In the genomic region with DNA sequence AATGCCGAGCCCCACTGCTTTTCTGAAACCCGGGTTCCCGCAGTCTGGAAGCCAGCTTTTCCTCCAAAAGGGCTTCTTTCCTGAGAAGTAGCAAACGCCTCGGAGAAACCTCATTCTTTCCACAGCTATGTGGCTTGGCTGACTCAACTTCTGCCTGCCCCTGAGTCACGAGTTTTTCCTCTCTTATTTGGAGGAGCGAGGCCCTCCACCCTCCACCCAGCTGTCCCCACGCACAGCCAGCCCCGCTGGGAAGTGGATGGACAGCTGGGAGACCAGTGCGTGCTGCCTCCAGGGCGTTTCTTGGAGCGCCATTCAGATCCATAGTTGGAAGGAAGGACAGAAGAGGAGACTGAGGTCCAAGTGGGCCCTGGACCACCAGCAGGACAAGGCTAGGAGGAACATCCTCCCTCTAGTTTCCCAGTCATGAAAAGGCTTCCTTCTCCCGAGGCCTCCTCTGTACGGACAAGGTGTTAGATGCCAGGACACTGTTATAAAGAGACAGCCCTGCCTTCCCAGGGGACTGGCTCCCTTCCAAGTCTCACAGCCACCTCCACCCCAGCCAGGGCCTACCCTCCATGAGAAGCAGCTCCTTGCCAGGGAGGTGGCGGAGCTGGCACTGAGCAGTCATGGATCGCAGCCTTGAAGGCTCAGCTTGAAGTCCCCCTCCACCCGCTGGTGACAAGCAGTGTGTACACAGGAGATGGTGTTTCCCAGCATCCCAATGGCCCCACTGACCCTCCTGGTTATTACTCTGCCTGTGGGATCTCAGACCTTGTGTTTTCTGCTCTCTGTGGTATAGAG, we compare ENCODE assay signal across 1 cellular context.
TF ChIP-seq lines count a peak whose summit lies in the region.

No MANE protein-coding gene starts in this region.

TF ChIP-seq in K562, 482 proteins besides CTCF, POLR2A, EP300 and RAD21 (continued from another document and continues in another):
- TF ChIP-seq, protein P1, sequence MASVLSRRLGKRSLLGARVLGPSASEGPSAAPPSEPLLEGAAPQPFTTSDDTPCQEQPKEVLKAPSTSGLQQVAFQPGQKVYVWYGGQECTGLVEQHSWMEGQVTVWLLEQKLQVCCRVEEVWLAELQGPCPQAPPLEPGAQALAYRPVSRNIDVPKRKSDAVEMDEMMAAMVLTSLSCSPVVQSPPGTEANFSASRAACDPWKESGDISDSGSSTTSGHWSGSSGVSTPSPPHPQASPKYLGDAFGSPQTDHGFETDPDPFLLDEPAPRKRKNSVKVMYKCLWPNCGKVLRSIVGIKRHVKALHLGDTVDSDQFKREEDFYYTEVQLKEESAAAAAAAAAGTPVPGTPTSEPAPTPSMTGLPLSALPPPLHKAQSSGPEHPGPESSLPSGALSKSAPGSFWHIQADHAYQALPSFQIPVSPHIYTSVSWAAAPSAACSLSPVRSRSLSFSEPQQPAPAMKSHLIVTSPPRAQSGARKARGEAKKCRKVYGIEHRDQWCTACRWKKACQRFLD (CRISPR knock-in tag; IDR thresholded peaks at IDR 0.05) = peak; percentile 86
- TF ChIP-seq STAT5B (CRISPR knock-in tag; IDR thresholded peaks at IDR 0.05) (no peak), ETV1 (tag; conservative IDR thresholded peaks at IDR 0.05; ENCODE audit: low read depth) (no peak), GATAD2A (IDR thresholded peaks at IDR 0.05) (no peak), JUND (IDR thresholded peaks at IDR 0.05; ENCODE audit: borderline replicate concordance, low read depth, low read length) (peak; percentile 74), JUND (tag; IDR thresholded peaks at IDR 0.05; ENCODE audit: borderline replicate concordance, low read depth, low read length) (peak; percentile 40; the same call in 2 of the 3 replicates), ZNF146 (CRISPR knock-in tag; IDR thresholded peaks at IDR 0.05; ENCODE audit: unreplicated experiment) (no peak), NR2C1 (IDR thresholded peaks at IDR 0.05) (no peak), NR2C1 (tag; IDR thresholded peaks at IDR 0.05) (no peak), FUS (optimal IDR thresholded peaks at IDR 0.05; ENCODE audit: low read depth, low read length) (no peak), ZNF830 (CRISPR knock-in tag; IDR thresholded peaks at IDR 0.05) (no peak), LARP7 (IDR thresholded peaks at IDR 0.05) (no peak), CCNT2 (IDR thresholded peaks at IDR 0.05; ENCODE audit: borderline replicate concordance, extremely low read depth, insufficient read length, low read depth, low read length) (no peak), ZBED1 (IDR thresholded peaks at IDR 0.05) (no peak), ZFP1 (CRISPR knock-in tag; IDR thresholded peaks at IDR 0.05) (peak; percentile 2; the same call in 1 of the 2 replicates), ZNF717 (CRISPR knock-in tag; IDR thresholded peaks at IDR 0.05) (no peak), HMG20B (CRISPR knock-in tag; IDR thresholded peaks at IDR 0.05) (no peak), ZNF124 (CRISPR knock-in tag; IDR thresholded peaks at IDR 0.05) (no peak), ZNF140 (CRISPR knock-in tag; IDR thresholded peaks at IDR 0.05) (no peak), CSDE1 (IDR thresholded peaks at IDR 0.05) (no peak), KLF6 (CRISPR knock-in tag; IDR thresholded peaks at IDR 0.05; ENCODE audit: borderline replicate concordance) (peak; percentile 65; the same call in 1 of the 2 replicates), NFATC3 (IDR thresholded peaks at IDR 0.05) (no peak), SAFB2 (IDR thresholded peaks at IDR 0.05; ENCODE audit: borderline replicate concordance, low read depth, low read length, severe bottlenecking) (no peak), MAZ (CRISPR knock-in tag; conservative IDR thresholded peaks at IDR 0.05 in 1 of 2, IDR thresholded peaks at IDR 0.05 in 1 of 2) (peak; percentile 9 to 72; a peak in 1 of 4 replicates), ARID2 (IDR thresholded peaks at IDR 0.05) (no peak), ATF7 (IDR thresholded peaks at IDR 0.05) (peak; percentile 19; the same call in 1 of the 2 replicates), ZSCAN29 (IDR thresholded peaks at IDR 0.05) (no peak)
- TF ChIP-seq, protein P2, sequence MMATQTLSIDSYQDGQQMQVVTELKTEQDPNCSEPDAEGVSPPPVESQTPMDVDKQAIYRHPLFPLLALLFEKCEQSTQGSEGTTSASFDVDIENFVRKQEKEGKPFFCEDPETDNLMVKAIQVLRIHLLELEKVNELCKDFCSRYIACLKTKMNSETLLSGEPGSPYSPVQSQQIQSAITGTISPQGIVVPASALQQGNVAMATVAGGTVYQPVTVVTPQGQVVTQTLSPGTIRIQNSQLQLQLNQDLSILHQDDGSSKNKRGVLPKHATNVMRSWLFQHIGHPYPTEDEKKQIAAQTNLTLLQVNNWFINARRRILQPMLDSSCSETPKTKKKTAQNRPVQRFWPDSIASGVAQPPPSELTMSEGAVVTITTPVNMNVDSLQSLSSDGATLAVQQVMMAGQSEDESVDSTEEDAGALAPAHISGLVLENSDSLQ (IDR thresholded peaks at IDR 0.05) = 0 out of 2 replicates have a peak, but pooled peaks have one; percentile 3
- TF ChIP-seq, protein P3, sequence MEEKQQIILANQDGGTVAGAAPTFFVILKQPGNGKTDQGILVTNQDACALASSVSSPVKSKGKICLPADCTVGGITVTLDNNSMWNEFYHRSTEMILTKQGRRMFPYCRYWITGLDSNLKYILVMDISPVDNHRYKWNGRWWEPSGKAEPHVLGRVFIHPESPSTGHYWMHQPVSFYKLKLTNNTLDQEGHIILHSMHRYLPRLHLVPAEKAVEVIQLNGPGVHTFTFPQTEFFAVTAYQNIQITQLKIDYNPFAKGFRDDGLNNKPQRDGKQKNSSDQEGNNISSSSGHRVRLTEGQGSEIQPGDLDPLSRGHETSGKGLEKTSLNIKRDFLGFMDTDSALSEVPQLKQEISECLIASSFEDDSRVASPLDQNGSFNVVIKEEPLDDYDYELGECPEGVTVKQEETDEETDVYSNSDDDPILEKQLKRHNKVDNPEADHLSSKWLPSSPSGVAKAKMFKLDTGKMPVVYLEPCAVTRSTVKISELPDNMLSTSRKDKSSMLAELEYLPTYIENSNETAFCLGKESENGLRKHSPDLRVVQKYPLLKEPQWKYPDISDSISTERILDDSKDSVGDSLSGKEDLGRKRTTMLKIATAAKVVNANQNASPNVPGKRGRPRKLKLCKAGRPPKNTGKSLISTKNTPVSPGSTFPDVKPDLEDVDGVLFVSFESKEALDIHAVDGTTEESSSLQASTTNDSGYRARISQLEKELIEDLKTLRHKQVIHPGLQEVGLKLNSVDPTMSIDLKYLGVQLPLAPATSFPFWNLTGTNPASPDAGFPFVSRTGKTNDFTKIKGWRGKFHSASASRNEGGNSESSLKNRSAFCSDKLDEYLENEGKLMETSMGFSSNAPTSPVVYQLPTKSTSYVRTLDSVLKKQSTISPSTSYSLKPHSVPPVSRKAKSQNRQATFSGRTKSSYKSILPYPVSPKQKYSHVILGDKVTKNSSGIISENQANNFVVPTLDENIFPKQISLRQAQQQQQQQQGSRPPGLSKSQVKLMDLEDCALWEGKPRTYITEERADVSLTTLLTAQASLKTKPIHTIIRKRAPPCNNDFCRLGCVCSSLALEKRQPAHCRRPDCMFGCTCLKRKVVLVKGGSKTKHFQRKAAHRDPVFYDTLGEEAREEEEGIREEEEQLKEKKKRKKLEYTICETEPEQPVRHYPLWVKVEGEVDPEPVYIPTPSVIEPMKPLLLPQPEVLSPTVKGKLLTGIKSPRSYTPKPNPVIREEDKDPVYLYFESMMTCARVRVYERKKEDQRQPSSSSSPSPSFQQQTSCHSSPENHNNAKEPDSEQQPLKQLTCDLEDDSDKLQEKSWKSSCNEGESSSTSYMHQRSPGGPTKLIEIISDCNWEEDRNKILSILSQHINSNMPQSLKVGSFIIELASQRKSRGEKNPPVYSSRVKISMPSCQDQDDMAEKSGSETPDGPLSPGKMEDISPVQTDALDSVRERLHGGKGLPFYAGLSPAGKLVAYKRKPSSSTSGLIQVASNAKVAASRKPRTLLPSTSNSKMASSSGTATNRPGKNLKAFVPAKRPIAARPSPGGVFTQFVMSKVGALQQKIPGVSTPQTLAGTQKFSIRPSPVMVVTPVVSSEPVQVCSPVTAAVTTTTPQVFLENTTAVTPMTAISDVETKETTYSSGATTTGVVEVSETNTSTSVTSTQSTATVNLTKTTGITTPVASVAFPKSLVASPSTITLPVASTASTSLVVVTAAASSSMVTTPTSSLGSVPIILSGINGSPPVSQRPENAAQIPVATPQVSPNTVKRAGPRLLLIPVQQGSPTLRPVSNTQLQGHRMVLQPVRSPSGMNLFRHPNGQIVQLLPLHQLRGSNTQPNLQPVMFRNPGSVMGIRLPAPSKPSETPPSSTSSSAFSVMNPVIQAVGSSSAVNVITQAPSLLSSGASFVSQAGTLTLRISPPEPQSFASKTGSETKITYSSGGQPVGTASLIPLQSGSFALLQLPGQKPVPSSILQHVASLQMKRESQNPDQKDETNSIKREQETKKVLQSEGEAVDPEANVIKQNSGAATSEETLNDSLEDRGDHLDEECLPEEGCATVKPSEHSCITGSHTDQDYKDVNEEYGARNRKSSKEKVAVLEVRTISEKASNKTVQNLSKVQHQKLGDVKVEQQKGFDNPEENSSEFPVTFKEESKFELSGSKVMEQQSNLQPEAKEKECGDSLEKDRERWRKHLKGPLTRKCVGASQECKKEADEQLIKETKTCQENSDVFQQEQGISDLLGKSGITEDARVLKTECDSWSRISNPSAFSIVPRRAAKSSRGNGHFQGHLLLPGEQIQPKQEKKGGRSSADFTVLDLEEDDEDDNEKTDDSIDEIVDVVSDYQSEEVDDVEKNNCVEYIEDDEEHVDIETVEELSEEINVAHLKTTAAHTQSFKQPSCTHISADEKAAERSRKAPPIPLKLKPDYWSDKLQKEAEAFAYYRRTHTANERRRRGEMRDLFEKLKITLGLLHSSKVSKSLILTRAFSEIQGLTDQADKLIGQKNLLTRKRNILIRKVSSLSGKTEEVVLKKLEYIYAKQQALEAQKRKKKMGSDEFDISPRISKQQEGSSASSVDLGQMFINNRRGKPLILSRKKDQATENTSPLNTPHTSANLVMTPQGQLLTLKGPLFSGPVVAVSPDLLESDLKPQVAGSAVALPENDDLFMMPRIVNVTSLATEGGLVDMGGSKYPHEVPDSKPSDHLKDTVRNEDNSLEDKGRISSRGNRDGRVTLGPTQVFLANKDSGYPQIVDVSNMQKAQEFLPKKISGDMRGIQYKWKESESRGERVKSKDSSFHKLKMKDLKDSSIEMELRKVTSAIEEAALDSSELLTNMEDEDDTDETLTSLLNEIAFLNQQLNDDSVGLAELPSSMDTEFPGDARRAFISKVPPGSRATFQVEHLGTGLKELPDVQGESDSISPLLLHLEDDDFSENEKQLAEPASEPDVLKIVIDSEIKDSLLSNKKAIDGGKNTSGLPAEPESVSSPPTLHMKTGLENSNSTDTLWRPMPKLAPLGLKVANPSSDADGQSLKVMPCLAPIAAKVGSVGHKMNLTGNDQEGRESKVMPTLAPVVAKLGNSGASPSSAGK (IDR thresholded peaks at IDR 0.05) = peak; percentile 66
- TF ChIP-seq, protein P4, sequence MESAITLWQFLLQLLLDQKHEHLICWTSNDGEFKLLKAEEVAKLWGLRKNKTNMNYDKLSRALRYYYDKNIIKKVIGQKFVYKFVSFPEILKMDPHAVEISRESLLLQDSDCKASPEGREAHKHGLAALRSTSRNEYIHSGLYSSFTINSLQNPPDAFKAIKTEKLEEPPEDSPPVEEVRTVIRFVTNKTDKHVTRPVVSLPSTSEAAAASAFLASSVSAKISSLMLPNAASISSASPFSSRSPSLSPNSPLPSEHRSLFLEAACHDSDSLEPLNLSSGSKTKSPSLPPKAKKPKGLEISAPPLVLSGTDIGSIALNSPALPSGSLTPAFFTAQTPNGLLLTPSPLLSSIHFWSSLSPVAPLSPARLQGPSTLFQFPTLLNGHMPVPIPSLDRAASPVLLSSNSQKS (CRISPR knock-in tag; IDR thresholded peaks at IDR 0.05) = no peak
- TF ChIP-seq, protein P5, sequence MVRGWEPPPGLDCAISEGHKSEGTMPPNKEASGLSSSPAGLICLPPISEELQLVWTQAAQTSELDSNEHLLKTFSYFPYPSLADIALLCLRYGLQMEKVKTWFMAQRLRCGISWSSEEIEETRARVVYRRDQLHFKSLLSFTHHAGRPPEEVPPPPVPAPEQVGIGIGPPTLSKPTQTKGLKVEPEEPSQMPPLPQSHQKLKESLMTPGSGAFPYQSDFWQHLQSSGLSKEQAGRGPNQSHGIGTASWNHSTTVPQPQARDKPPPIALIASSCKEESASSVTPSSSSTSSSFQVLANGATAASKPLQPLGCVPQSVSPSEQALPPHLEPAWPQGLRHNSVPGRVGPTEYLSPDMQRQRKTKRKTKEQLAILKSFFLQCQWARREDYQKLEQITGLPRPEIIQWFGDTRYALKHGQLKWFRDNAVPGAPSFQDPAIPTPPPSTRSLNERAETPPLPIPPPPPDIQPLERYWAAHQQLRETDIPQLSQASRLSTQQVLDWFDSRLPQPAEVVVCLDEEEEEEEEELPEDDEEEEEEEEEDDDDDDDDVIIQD (CRISPR knock-in tag; IDR thresholded peaks at IDR 0.05) = no peak
- TF ChIP-seq, protein P6, sequence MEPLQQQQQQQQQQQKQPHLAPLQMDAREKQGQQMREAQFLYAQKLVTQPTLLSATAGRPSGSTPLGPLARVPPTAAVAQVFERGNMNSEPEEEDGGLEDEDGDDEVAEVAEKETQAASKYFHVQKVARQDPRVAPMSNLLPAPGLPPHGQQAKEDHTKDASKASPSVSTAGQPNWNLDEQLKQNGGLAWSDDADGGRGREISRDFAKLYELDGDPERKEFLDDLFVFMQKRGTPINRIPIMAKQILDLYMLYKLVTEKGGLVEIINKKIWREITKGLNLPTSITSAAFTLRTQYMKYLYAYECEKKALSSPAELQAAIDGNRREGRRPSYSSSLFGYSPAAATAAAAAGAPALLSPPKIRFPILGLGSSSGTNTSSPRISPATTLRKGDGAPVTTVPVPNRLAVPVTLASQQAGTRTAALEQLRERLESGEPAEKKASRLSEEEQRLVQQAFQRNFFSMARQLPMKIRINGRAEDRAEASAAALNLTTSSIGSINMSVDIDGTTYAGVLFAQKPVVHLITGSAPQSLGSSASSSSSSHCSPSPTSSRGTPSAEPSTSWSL (CRISPR knock-in tag; IDR thresholded peaks at IDR 0.05; ENCODE audit: borderline replicate concordance) = no peak
- TF ChIP-seq, protein P7, sequence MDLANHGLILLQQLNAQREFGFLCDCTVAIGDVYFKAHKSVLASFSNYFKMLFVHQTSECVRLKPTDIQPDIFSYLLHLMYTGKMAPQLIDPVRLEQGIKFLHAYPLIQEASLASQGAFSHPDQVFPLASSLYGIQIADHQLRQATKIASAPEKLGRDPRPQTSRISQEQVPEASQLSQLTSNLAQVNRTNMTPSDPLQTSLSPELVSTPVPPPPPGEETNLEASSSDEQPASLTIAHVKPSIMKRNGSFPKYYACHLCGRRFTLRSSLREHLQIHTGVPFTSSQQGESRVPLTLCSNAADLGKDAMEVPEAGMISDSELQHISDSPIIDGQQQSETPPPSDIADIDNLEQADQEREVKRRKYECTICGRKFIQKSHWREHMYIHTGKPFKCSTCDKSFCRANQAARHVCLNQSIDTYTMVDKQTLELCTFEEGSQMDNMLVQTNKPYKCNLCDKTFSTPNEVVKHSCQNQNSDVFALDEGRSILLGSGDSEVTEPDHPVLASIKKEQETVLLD (IDR thresholded peaks at IDR 0.05) = no peak
- TF ChIP-seq, protein P8, sequence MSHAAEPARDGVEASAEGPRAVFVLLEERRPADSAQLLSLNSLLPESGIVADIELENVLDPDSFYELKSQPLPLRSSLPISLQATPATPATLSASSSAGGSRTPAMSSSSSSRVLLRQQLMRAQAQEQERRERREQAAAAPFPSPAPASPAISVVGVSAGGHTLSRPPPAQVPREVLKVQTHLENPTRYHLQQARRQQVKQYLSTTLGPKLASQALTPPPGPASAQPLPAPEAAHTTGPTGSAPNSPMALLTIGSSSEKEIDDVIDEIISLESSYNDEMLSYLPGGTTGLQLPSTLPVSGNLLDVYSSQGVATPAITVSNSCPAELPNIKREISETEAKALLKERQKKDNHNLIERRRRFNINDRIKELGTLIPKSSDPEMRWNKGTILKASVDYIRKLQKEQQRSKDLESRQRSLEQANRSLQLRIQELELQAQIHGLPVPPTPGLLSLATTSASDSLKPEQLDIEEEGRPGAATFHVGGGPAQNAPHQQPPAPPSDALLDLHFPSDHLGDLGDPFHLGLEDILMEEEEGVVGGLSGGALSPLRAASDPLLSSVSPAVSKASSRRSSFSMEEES (CRISPR knock-in tag; IDR thresholded peaks at IDR 0.05) = peak; percentile 87
